9 cellular contexts compared by ENCODE assay signal in the genomic region with DNA sequence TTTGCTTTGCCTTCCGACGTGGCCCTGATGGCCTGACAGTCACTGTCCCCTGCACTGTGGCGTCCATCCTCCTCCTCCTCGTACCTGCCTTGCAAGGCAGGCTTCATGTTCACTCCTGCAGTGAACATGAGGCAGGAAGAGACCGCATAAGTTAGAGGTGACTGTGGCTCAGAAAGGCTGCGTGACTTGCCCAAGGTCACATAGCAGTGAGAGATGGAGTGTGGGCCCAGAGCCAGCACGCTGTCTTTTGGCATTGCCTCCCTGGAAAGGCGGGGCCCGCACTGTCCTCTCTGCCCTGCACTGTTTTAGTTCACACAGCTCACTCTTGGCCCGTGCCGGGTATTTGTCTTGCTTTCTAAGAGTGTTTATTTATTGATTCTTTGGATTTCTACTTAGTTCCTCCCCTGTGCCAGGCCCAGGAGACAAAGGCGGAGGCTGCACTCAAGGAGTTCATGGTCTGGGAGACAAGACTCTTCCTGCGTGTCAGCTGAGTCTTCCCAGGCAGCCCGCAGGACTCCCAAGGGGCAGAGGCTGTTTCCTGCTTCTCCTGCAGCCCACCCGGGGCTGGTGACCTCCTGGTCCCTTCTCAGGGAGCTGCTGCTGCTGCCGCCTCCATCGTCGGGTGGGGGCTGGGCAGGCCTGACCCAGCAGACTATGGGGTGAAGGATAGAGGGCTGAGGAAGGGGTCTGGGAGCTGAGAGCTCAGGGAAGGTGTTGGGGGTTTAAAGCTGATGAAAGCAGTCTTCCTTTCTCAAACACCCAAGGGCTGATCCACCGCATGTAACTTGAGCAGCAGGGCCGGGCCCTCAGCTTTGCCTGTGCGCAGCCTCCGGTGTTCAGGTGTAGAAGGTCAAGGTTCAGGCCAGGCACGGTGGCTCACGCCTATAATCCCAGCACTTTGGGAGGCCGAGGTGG. TPM values are rescaled to one million over a fixed set of nuclear protein-coding genes. Genes with fewer than 3 reads are reported as not detected.
DNase-seq lines count a peak whose midpoint lies in the region; ATAC-seq and TF ChIP-seq lines count a peak whose summit lies in the region.
"Had no signal": no experiment of that assay in that cellular context is flagged by ENCODE, and none has a peak within 500 bp of the region (broad histone marks: within the 10 kb centered on the region; RNA-seq: fewer than 3 reads in every experiment).

No MANE protein-coding gene starts in this region.

- H3K9me3 Mint-ChIP-seq in CD8-positive, alpha-beta memory T cell = no peaks in the 10 kb centered on the region

- H3K4me1 Mint-ChIP-seq in CD8-positive, alpha-beta memory T cell = peaks cover 22 to 41% (median 26%) of the 10 kb centered on the region in 3 donors

- H3K9ac ChIP-seq in rectal smooth muscle tissue (ENCODE audit: low read length) = peak overlapping the region; percentile 4

- no peak overlapping the region for H3K4me3 Mint-ChIP-seq in CD8-positive, alpha-beta memory T cell

- no peaks in the 10 kb centered on the region for H3K36me3 ChIP-seq in CD8-positive, alpha-beta memory T cell (ENCODE audit: insufficient read depth, low read length)
- H3K36me3 ChIP-seq in WERI-Rb-1 = no peaks in the 10 kb centered on the region
- H3K36me3 ChIP-seq in rectal smooth muscle tissue (ENCODE audit: control insufficient read depth, insufficient read depth, low read length) = no peaks in the 10 kb centered on the region

- intact Hi-C loops in right cardiac atrium (cut with DNase I) = loop anchor here (5.0 to 10.0 kb wide), 6 partner anchors 32 to 102 kb away; partner anchors contain the start of gene ST6GALNAC2 (in 2 of the 4)

- 52% methylated on average over 25 of the region's 25 CpGs for WGBS in right cardiac atrium

- no peak overlapping the region for H3K4me3 ChIP-seq in CD8-positive, alpha-beta memory T cell (ENCODE audit: low read length)
- H3K4me3 ChIP-seq in WERI-Rb-1 (ENCODE audit: low read depth, low read length) = no peak overlapping the region
- H3K4me3 ChIP-seq in right cardiac atrium (ENCODE audit: low read length) = no peak overlapping the region
- H3K4me3 ChIP-seq in rectal smooth muscle tissue (ENCODE audit: low read length) = no peak overlapping the region

- ATAC-seq in right cardiac atrium = peak; percentile 4 to 24

- no peaks in the 10 kb centered on the region for H3K9me3 ChIP-seq in CD8-positive, alpha-beta memory T cell (ENCODE audit: low read length)
- H3K9me3 ChIP-seq in WERI-Rb-1 (ENCODE audit: severe bottlenecking) (no peaks in the 10 kb centered on the region), right cardiac atrium (ENCODE audit: control insufficient read depth, low read length) (no peaks in the 10 kb centered on the region)

- peak overlapping the region in 5 of 8 donors; percentile 56 to 86 (median 73) for H3K27ac Mint-ChIP-seq in CD8-positive, alpha-beta memory T cell

- no peak for DNase-seq in CD8-positive, alpha-beta memory T cell
- no peak for DNase-seq in WERI-Rb-1
- peak; percentile 79 to 91 (median 89) for DNase-seq in right cardiac atrium
- no peak for DNase-seq in DMS114 treated with DMSO at 0.1 percent for 48 hours (lab: John Stamatoyannopoulos, UW; ENCODE audit: unreplicated experiment)
- DNase-seq in islet precursor cell = no peak
- no peak for DNase-seq in HEK293T (ENCODE audit: extremely low spot score)
- DNase-seq in NCI-H526 treated with DMSO at 0.1 percent for 48 hours (lab: John Stamatoyannopoulos, UW) = no peak
- DNase-seq: NCI-H2081 treated with DMSO at 0.1 percent for 48 hours had no signal

- peaks cover 33% of the 10 kb centered on the region for H3K4me1 ChIP-seq in CD8-positive, alpha-beta memory T cell (ENCODE audit: insufficient read depth, low read length)
- H3K4me1 ChIP-seq in right cardiac atrium (ENCODE audit: control insufficient read depth, insufficient read depth, low read length) (peaks cover 8% of the 10 kb centered on the region), rectal smooth muscle tissue (ENCODE audit: control insufficient read depth, insufficient read depth, low read length) (peaks cover 12% of the 10 kb centered on the region)

- POLR2A ChIA-PET in CD8-positive, alpha-beta memory T cell (lab: Charles Lee) = no interaction called here
- POLR2A ChIA-PET in HEK293T (lab: Yijun Ruan, JAX) = interaction anchor here (0.7 to 3.3 kb wide), 6 partner anchors 15 to 43 kb away, joined by 3 to 20 read pairs (median 4); partner anchors contain the start of gene PRCD

- H3K27me3 ChIP-seq in CD8-positive, alpha-beta memory T cell (ENCODE audit: insufficient read depth, low read length, poor library complexity, severe bottlenecking) = no peaks in the 10 kb centered on the region
- H3K27me3 ChIP-seq in WERI-Rb-1 (ENCODE audit: insufficient read depth, low read depth, severe bottlenecking) (no peaks in the 10 kb centered on the region), right cardiac atrium (ENCODE audit: control insufficient read depth, insufficient read depth) (no peaks in the 10 kb centered on the region), rectal smooth muscle tissue (ENCODE audit: control insufficient read depth, insufficient read depth, low read length) (peaks cover 2% of the 10 kb centered on the region)

- CTCF ChIA-PET in CD8-positive, alpha-beta memory T cell (lab: Charles Lee) = interaction anchor here (2.2 to 7.1 kb wide), 7 partner anchors 11 to 191 kb away, joined by 6 to 97 read pairs (median 43); partner anchors contain the start of gene ST6GALNAC2
- CTCF ChIA-PET in HEK293T (lab: Yijun Ruan, JAX) = interaction anchor here (1.5 to 5.2 kb wide), 3 partner anchors 21 to 157 kb away, joined by 5 to 37 read pairs (median 14); no protein-coding TSS in a partner anchor

- TF ChIP-seq CTCF in WERI-Rb-1 (IDR thresholded peaks at IDR 0.05; ENCODE audit: low read depth, low read length) = no peak

- H3K27me3 Mint-ChIP-seq in CD8-positive, alpha-beta memory T cell = peaks cover 0 to 1% of the 10 kb centered on the region in 2 donors

- H3K27ac ChIP-seq in CD8-positive, alpha-beta memory T cell (ENCODE audit: low read depth, low read length) = no peak overlapping the region
- peak overlapping the region; percentile 54 for H3K27ac ChIP-seq in WERI-Rb-1
- H3K27ac ChIP-seq in right cardiac atrium (ENCODE audit: low read length) = peak overlapping the region; percentile 37
- H3K27ac ChIP-seq in rectal smooth muscle tissue (ENCODE audit: low read depth, low read length) = no peak overlapping the region

- H3K36me3 Mint-ChIP-seq in CD8-positive, alpha-beta memory T cell = no peaks in the 10 kb centered on the region

TF ChIP-seq in HEK293T, 16 proteins besides CTCF, POLR2A, EP300 and RAD21:
- TF ChIP-seq ZNF384 (IDR thresholded peaks at IDR 0.05) (no peak), SUZ12 (IDR thresholded peaks at IDR 0.05) (no peak), BHLHE40 (IDR thresholded peaks at IDR 0.05; ENCODE audit: borderline replicate concordance) (no peak), ELF4 (IDR thresholded peaks at IDR 0.05) (no peak), SP1 (IDR thresholded peaks at IDR 0.05) (no peak), TARDBP (IDR thresholded peaks at IDR 0.05) (no peak), FOXK2 (IDR thresholded peaks at IDR 0.05) (no peak), FOXA1 (IDR thresholded peaks at IDR 0.05) (no peak), HDGF (IDR thresholded peaks at IDR 0.05; ENCODE audit: borderline replicate concordance) (no peak), L3MBTL2 (conservative IDR thresholded peaks at IDR 0.05) (no peak), FOXM1 (IDR thresholded peaks at IDR 0.05; ENCODE audit: borderline replicate concordance) (no peak), CTBP1 (IDR thresholded peaks at IDR 0.05; ENCODE audit: borderline replicate concordance) (no peak), ARNT (IDR thresholded peaks at IDR 0.05) (no peak), LEF1 (IDR thresholded peaks at IDR 0.05; ENCODE audit: borderline replicate concordance) (no peak), NFRKB (IDR thresholded peaks at IDR 0.05) (no peak)
- TF ChIP-seq, protein P1, sequence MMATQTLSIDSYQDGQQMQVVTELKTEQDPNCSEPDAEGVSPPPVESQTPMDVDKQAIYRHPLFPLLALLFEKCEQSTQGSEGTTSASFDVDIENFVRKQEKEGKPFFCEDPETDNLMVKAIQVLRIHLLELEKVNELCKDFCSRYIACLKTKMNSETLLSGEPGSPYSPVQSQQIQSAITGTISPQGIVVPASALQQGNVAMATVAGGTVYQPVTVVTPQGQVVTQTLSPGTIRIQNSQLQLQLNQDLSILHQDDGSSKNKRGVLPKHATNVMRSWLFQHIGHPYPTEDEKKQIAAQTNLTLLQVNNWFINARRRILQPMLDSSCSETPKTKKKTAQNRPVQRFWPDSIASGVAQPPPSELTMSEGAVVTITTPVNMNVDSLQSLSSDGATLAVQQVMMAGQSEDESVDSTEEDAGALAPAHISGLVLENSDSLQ (IDR thresholded peaks at IDR 0.05) = no peak

RNA-seq across cellular contexts. Expression of gene CYGB, which starts 12.7 kb away (rescaled TPM):
- not detected for total RNA-seq in CD8-positive, alpha-beta memory T cell
- polyA plus RNA-seq in CD8-positive, alpha-beta memory T cell = 0.23 TPM
- total RNA-seq in right cardiac atrium = 10 to 100 TPM; 46.6 to 83.9 (median 67.3) TPM
- polyA plus RNA-seq in right cardiac atrium = 58.7 TPM

RNA-seq across cellular contexts. Expression of gene PRCD, which starts 15.0 kb away (rescaled TPM):
- total RNA-seq in CD8-positive, alpha-beta memory T cell = under 1 TPM; 0.38 to 0.53 TPM
- 1.2 TPM for polyA plus RNA-seq in CD8-positive, alpha-beta memory T cell
- 10 to 100 TPM in 3 of 4 donors, 1 to 10 TPM in 1; 6.1 to 11.6 (median 10.9) TPM for total RNA-seq in right cardiac atrium
- polyA plus RNA-seq in right cardiac atrium = 9.8 TPM

RNA-seq across cellular contexts. Expression of gene RHBDF2, which starts 23.6 kb away (rescaled TPM):
- total RNA-seq in CD8-positive, alpha-beta memory T cell = 10 to 100 TPM; 38.2 to 42.5 TPM
- polyA plus RNA-seq in CD8-positive, alpha-beta memory T cell = 38.4 TPM
- 10 to 100 TPM; 10.2 to 16.4 (median 12.8) TPM for total RNA-seq in right cardiac atrium
- polyA plus RNA-seq in right cardiac atrium = 11.2 TPM

RNA-seq across cellular contexts. Expression of gene AANAT, which starts 57.5 kb away (rescaled TPM):
- not detected for total RNA-seq in CD8-positive, alpha-beta memory T cell
- polyA plus RNA-seq in CD8-positive, alpha-beta memory T cell = not detected
- total RNA-seq in right cardiac atrium = not detected
- not detected for polyA plus RNA-seq in right cardiac atrium

Comparison
In these comparisons a context has a peak if more than half of its experiments do, and no peak if none do; other contexts are left out.
1. DNase-seq: peak in right cardiac atrium (3 of 3); none in CD8-positive, alpha-beta memory T cell (0 of 5), WERI-Rb-1 (single experiment), DMS114 treated with DMSO at 0.1 percent for 48 hours (single experiment), islet precursor cell (single experiment), HEK293T (single experiment) and NCI-H526 treated with DMSO at 0.1 percent for 48 hours (single experiment).
2. H3K27ac ChIP-seq: peak in WERI-Rb-1 (single experiment) and right cardiac atrium (single experiment); none in CD8-positive, alpha-beta memory T cell (single experiment) and rectal smooth muscle tissue (single experiment).
3. RNA of gene CYGB, which starts 12.7 kb away (total RNA-seq): 46.6 to 83.9 TPM in right cardiac atrium; not detected in CD8-positive, alpha-beta memory T cell; every median in the first group is over 10 times any median in the second.
4. RNA of gene PRCD, which starts 15.0 kb away (total RNA-seq): 6.1 to 11.6 TPM in right cardiac atrium; 0.38 to 0.53 TPM in CD8-positive, alpha-beta memory T cell; every median in the first group is over 4 times any median in the second.